In the genomic region with DNA sequence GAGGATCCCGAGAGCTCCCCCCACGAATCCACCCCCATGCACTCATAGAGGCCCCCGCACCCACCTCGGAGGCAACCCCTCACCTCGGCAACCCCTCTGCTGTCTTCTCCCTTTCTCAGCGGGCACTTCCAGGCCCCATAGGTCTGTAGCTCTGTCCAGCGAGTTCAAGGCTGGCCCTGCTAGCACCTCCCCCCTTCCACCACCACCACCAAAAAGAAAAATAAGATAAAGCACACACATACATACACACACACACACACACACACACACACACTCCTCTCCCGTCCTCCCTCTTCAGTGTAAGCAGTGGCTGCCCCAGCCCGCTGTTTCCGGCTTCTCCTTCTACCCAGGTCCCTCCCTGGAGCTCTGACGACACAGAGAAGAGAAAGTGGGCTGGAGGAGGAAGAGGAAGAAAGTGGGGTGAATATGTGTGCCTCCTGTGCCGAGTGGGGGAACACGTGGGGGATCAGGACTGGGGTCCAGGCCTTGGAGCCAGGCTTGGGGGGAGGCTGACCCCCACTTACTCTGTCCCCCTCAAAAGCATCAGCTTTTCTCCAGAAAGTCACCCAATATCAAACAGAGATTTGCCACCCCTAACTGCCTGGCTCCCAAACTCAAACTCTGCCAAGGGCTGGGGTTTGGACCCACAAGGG, we compare ENCODE assay signal across 8 cellular contexts. TPM values are rescaled to one million over a fixed set of nuclear protein-coding genes. Genes with fewer than 3 reads are reported as not detected.
DNase-seq lines count a peak whose midpoint lies in the region; ATAC-seq and TF ChIP-seq lines count a peak whose summit lies in the region.

A gene with protein sequence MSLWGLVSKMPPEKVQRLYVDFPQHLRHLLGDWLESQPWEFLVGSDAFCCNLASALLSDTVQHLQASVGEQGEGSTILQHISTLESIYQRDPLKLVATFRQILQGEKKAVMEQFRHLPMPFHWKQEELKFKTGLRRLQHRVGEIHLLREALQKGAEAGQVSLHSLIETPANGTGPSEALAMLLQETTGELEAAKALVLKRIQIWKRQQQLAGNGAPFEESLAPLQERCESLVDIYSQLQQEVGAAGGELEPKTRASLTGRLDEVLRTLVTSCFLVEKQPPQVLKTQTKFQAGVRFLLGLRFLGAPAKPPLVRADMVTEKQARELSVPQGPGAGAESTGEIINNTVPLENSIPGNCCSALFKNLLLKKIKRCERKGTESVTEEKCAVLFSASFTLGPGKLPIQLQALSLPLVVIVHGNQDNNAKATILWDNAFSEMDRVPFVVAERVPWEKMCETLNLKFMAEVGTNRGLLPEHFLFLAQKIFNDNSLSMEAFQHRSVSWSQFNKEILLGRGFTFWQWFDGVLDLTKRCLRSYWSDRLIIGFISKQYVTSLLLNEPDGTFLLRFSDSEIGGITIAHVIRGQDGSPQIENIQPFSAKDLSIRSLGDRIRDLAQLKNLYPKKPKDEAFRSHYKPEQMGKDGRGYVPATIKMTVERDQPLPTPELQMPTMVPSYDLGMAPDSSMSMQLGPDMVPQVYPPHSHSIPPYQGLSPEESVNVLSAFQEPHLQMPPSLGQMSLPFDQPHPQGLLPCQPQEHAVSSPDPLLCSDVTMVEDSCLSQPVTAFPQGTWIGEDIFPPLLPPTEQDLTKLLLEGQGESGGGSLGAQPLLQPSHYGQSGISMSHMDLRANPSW (minus strand): TSS at position 317 of the 653 bp plus-strand sequence. CDS start 3,084 bp downstream, outside the sequence.

- H3K27me3 Mint-ChIP-seq in activated T-helper 1 cell treated with anti-CD3 and anti-CD28 coated beads, Interleukin-12 subunit alpha, Interleukin-12 subunit beta, Interleukin-2, Interleukin-4 antibody, amounts not matched to agents 30 ng/mL and 10 ng/mL and 1 ng/mL, durations not matched to agents 14 hours and 24 hours and 36 hours (ENCODE audit: insufficient read depth), result no peaks in the 10 kb centered on the region
- H3K27me3 Mint-ChIP-seq in neural crest cell (ENCODE audit: low read depth), result peaks cover 1% of the 10 kb centered on the region

- H3K27ac Mint-ChIP-seq in activated T-helper 1 cell treated with anti-CD3 and anti-CD28 coated beads, Interleukin-12 subunit alpha, Interleukin-12 subunit beta, Interleukin-2, Interleukin-4 antibody, amounts not matched to agents 30 ng/mL and 10 ng/mL and 1 ng/mL, durations not matched to agents 14 hours and 24 hours and 36 hours, result peak within 1 kb of the TSS; percentile 98
- peak within 1 kb of the TSS; percentile 97 for H3K27ac Mint-ChIP-seq in neural crest cell (ENCODE audit: unreplicated experiment)

- POLR2A ChIA-PET in PC-3 (lab: Charles Lee; ENCODE audit: unreplicated experiment), result interaction anchor here (0.7 to 1.5 kb wide), 3 partner anchors 23 to 564 kb away, joined by 3 to 6 read pairs (median 4); a partner anchor contains a TSS

- no TSS peak for BruUV-seq in PC-3 (replicated peaks; lab: Mats Ljungman, UMichigan)

- no peaks in the 10 kb centered on the region for H3F3A ChIP-seq in PC-3 (ENCODE audit: low read length, unreplicated experiment)

- H3K27ac ChIP-seq in 22Rv1 (peak within 1 kb of the TSS; percentile 99), PC-3 (ENCODE audit: low read length) (peak within 1 kb of the TSS; percentile 82), substantia nigra (ENCODE audit: low read depth, low read length, poor library complexity, severe bottlenecking) (peak within 1 kb of the TSS; percentile 85)

- no peaks in the 10 kb centered on the region for H3K9me2 ChIP-seq in PC-3 (replicated peaks; ENCODE audit: low read length)

- H3K9me3 Mint-ChIP-seq in activated T-helper 1 cell treated with anti-CD3 and anti-CD28 coated beads, Interleukin-12 subunit alpha, Interleukin-12 subunit beta, Interleukin-2, Interleukin-4 antibody, amounts not matched to agents 30 ng/mL and 10 ng/mL and 1 ng/mL, durations not matched to agents 14 hours and 24 hours and 36 hours, result no peaks in the 10 kb centered on the region
- H3K9me3 Mint-ChIP-seq in neural crest cell, result no peaks in the 10 kb centered on the region

- peak within 1 kb of the TSS; percentile 74 for H3K9ac ChIP-seq in PC-3 (ENCODE audit: low read length)

- intact Hi-C loops in PC-3 (cut with micrococcal nuclease), result loop anchor here (1.0 kb wide), 1 partner anchor 23 kb away; no protein-coding TSS in a partner anchor
- intact Hi-C loops in activated T-helper 1 cell treated with anti-CD3 and anti-CD28 coated beads, Interleukin-12 subunit alpha, Interleukin-12 subunit beta, Interleukin-2, Interleukin-4 antibody, amounts not matched to agents 30 ng/mL and 10 ng/mL and 1 ng/mL, durations not matched to agents 14 hours and 24 hours and 36 hours (cut with micrococcal nuclease), result loop anchor here (1.0 to 5.0 kb wide), 5 partner anchors 24 to 482 kb away; a partner anchor contains a TSS

- peaks cover 51% of the 10 kb centered on the region for H3K4me1 Mint-ChIP-seq in activated T-helper 1 cell treated with anti-CD3 and anti-CD28 coated beads, Interleukin-12 subunit alpha, Interleukin-12 subunit beta, Interleukin-2, Interleukin-4 antibody, amounts not matched to agents 30 ng/mL and 10 ng/mL and 1 ng/mL, durations not matched to agents 14 hours and 24 hours and 36 hours (ENCODE audit: low read depth)
- H3K4me1 Mint-ChIP-seq in neural crest cell, result peaks cover 47% of the 10 kb centered on the region

- peak within 1 kb of the TSS; percentile 99 for H3K4me3 Mint-ChIP-seq in activated T-helper 1 cell treated with anti-CD3 and anti-CD28 coated beads, Interleukin-12 subunit alpha, Interleukin-12 subunit beta, Interleukin-2, Interleukin-4 antibody, amounts not matched to agents 30 ng/mL and 10 ng/mL and 1 ng/mL, durations not matched to agents 14 hours and 24 hours and 36 hours
- H3K4me3 Mint-ChIP-seq in neural crest cell, result peak within 1 kb of the TSS; percentile 86

- H3K36me3 Mint-ChIP-seq in activated T-helper 1 cell treated with anti-CD3 and anti-CD28 coated beads, Interleukin-12 subunit alpha, Interleukin-12 subunit beta, Interleukin-2, Interleukin-4 antibody, amounts not matched to agents 30 ng/mL and 10 ng/mL and 1 ng/mL, durations not matched to agents 14 hours and 24 hours and 36 hours (ENCODE audit: low read depth), result peaks cover 20% of the 10 kb centered on the region
- no peaks in the 10 kb centered on the region for H3K36me3 Mint-ChIP-seq in neural crest cell (ENCODE audit: low read depth)

- H3K27me3 ChIP-seq in PC-3 (ENCODE audit: low read length), result no peaks in the 10 kb centered on the region

- no peaks in the 10 kb centered on the region for H3K9me3 ChIP-seq in PC-3 (ENCODE audit: low read length)

- H4K20me1 ChIP-seq in PC-3 (ENCODE audit: low read length), result no peaks in the 10 kb centered on the region

- peak within 1 kb of the TSS; percentile 69 for H3K4me3 ChIP-seq in PC-3 (ENCODE audit: low read length)

- no peaks in the 10 kb centered on the region for H3K36me3 ChIP-seq in PC-3 (ENCODE audit: low read depth, low read length)

- peak within 1 kb of the TSS; percentile 95 for H3K4me2 ChIP-seq in PC-3 (ENCODE audit: low read length)

- no peaks in the 10 kb centered on the region for H3K79me2 ChIP-seq in PC-3 (ENCODE audit: low read length)

- DNase-seq in PC-3, result peak; percentile 59
- peak; percentile 84 for DNase-seq in activated T-helper 1 cell treated with anti-CD3 and anti-CD28 coated beads, Interleukin-12 subunit alpha, Interleukin-12 subunit beta, Interleukin-2, Interleukin-4 antibody, amounts not matched to agents 30 ng/mL and 10 ng/mL and 1 ng/mL, durations not matched to agents 14 hours and 24 hours and 36 hours (ENCODE audit: low spot score)
- DNase-seq in fibroblast of peridontal ligament (ENCODE audit: extremely low read depth), result peak; percentile 86
- peak; percentile 48 for DNase-seq in neural crest cell (ENCODE audit: low read depth, low spot score)
- DNase-seq in substantia nigra (lab: John Stamatoyannopoulos, UW), result peak in 27 of 49 donors; percentile 19 to 69 (median 40)

- ATAC-seq in GM18520 (IDR thresholded peaks at IDR 0.05; ENCODE audit: unreplicated experiment) (peak; percentile 37), HG03103 (IDR thresholded peaks at IDR 0.05; ENCODE audit: low read depth, unreplicated experiment) (peak; percentile 43), PC-3 (peak; percentile 53)

- peak within 1 kb of the TSS; percentile 74 for H2AFZ ChIP-seq in PC-3 (ENCODE audit: low read length)

- H3K4me1 ChIP-seq in PC-3 (ENCODE audit: insufficient read depth, low read length), result peaks cover 32% of the 10 kb centered on the region

- TF ChIP-seq CTCF in 22Rv1 (IDR thresholded peaks at IDR 0.05) (no peak), PC-3 (conservative IDR thresholded peaks at IDR 0.05; ENCODE audit: low read depth, low read length) (no peak), neural crest cell (conservative IDR thresholded peaks at IDR 0.05) (no peak)

- CTCF ChIA-PET in PC-3 (lab: Charles Lee), result interaction anchor here (0.7 to 2.6 kb wide), 7 partner anchors 23 to 103 kb away, joined by 4 to 78 read pairs (median 10); a partner anchor contains a TSS

RNA-seq across cellular contexts. Expression of the gene that starts here (rescaled TPM):
- total RNA-seq in PC-3 (2014; rRNA removed) (20.8 and 28.4 TPM in 2 replicates), neural crest cell (40.2 and 41.7 TPM in 2 replicates)
- total RNA-seq in activated T-helper 1 cell treated with anti-CD3 and anti-CD28 coated beads, Interleukin-12 subunit alpha, Interleukin-12 subunit beta, Interleukin-2, Interleukin-4 antibody, amounts not matched to agents 30 ng/mL and 10 ng/mL and 1 ng/mL, durations not matched to agents 14 hours and 24 hours and 36 hours, result 306 and 318 TPM in 2 replicates

Comparison
In these comparisons a context has a peak if more than half of its experiments do, and no peak if none do; other contexts are left out.
1. Peak in every context shown above with its lines: DNase-seq, ATAC-seq, H3K4me3 ChIP-seq and H3K27ac ChIP-seq.